Comparison of ENCODE assay signal across 22 cellular contexts in the genomic region with DNA sequence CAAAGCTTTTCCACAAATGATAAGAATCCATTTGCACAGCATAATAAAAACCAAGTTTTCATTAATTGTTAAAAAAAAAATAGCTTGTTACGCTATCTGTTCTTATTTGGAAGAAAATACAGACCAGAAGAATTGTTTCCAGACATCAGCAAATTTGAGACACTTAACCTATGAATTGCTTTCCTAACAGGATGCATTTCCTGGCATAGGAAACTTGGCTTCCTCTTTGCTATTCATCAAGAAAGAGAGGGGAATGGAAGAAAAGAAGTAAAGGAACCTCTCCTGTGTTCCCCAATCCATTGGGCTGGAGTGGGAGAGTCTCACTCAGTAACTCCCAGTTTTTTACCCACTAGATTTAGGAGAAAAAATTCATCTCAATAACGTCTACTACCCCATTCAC.
DNase-seq lines count a peak whose midpoint lies in the region; ATAC-seq and TF ChIP-seq lines count a peak whose summit lies in the region.
"Had no signal": no experiment of that assay in that cellular context is flagged by ENCODE, and none has a peak within 500 bp of the region (broad histone marks: within the 10 kb centered on the region; RNA-seq: fewer than 3 reads in every experiment).

No MANE protein-coding gene starts in this region.

- DNase-seq in NCI-H82 (lab: John Stamatoyannopoulos, UW) (peak; percentile 61), NCI-H82 treated with DMSO at 0.1 percent for 48 hours (lab: John Stamatoyannopoulos, UW; ENCODE audit: unreplicated experiment) (no peak), NCI-H446 treated with DMSO at 0.1 percent for 48 hours (lab: John Stamatoyannopoulos, UW) (peak; percentile 74), endothelial cell (ENCODE audit: low spot score) (no peak), mesothelial cell of epicardium (ENCODE audit: low spot score in 2 of 2, unreplicated experiment in 2 of 2) (no peak), T-helper 9 cell (no peak), adrenal gland (no peak)
- DNase-seq: Calu3; CD4-positive, CD25-positive, alpha-beta regulatory T cell; DMS79 treated with DMSO at 0.1 percent for 48 hours; GDM1; GOT3; Karpas-422; MM.1S; NCI-H146; NCI-H2081 treated with DMSO at 0.1 percent for 48 hours; NCI-H345; NCI-H748 treated with DMSO at 0.1 percent for 48 hours; OCI-M1 had no signal

- no peaks in the 10 kb centered on the region for H3K36me3 ChIP-seq in adrenal gland (replicated peaks in 1 of 2)

- no peak overlapping the region for H3K27ac ChIP-seq in adrenal gland
- H3K27ac ChIP-seq: A549, RWPE1 had no signal

- H3K36me3 Mint-ChIP-seq in endothelial cell (ENCODE audit: low read depth, unreplicated experiment), result no peaks in the 10 kb centered on the region
- H3K36me3 Mint-ChIP-seq in mesothelial cell of epicardium, result peaks cover 16% of the 10 kb centered on the region
- H3K36me3 Mint-ChIP-seq: CD4-positive, CD25-positive, alpha-beta regulatory T cell had no signal

- no peak for TF ChIP-seq POLR2A in adrenal gland (IDR thresholded peaks at IDR 0.05)

- H3K4me1 Mint-ChIP-seq in endothelial cell (ENCODE audit: unreplicated experiment) (peaks cover 7% of the 10 kb centered on the region), mesothelial cell of epicardium (peaks cover 8% of the 10 kb centered on the region)
- H3K4me1 Mint-ChIP-seq: CD4-positive, CD25-positive, alpha-beta regulatory T cell had no signal

- H3K27me3 ChIP-seq in adrenal gland, result no peaks in the 10 kb centered on the region

- no peaks in the 10 kb centered on the region for H3K27me3 Mint-ChIP-seq in endothelial cell (ENCODE audit: unreplicated experiment)
- no peaks in the 10 kb centered on the region for H3K27me3 Mint-ChIP-seq in mesothelial cell of epicardium (ENCODE audit: low read depth)
- H3K27me3 Mint-ChIP-seq: CD4-positive, CD25-positive, alpha-beta regulatory T cell had no signal

- intact Hi-C loops in adrenal gland (cut with DNase I), result no loop called here

- no peaks in the 10 kb centered on the region for H3K9me3 ChIP-seq in adrenal gland (replicated peaks in 1 of 3)

- no peaks in the 10 kb centered on the region for H3K4me1 ChIP-seq in adrenal gland (replicated peaks in 1 of 2)

- no peaks in the 10 kb centered on the region for H3K9me3 Mint-ChIP-seq in endothelial cell (ENCODE audit: unreplicated experiment)
- peaks cover 22% of the 10 kb centered on the region for H3K9me3 Mint-ChIP-seq in mesothelial cell of epicardium

- no peak overlapping the region for H3K4me3 Mint-ChIP-seq in endothelial cell (ENCODE audit: unreplicated experiment)
- H3K4me3 Mint-ChIP-seq in mesothelial cell of epicardium, result no peak overlapping the region
- H3K4me3 Mint-ChIP-seq: CD4-positive, CD25-positive, alpha-beta regulatory T cell had no signal

- peak overlapping the region; percentile 52 for H3K27ac Mint-ChIP-seq in endothelial cell (ENCODE audit: unreplicated experiment)
- H3K27ac Mint-ChIP-seq in mesothelial cell of epicardium, result peak overlapping the region; percentile 83
- H3K27ac Mint-ChIP-seq: CD4-positive, CD25-positive, alpha-beta regulatory T cell had no signal

- WGBS in adrenal gland, 4 donors, result 52 to 66% (median 63%) methylated on average over 2 of the region's 2 CpGs

- no peak overlapping the region for H3K4me3 ChIP-seq in adrenal gland
- H3K4me3 ChIP-seq: A549 had no signal

- TF ChIP-seq CTCF in endothelial cell (IDR thresholded peaks at IDR 0.05; ENCODE audit: unreplicated experiment) (no peak), mesothelial cell of epicardium (IDR thresholded peaks at IDR 0.05; ENCODE audit: unreplicated experiment) (no peak), adrenal gland (IDR thresholded peaks at IDR 0.05) (no peak)

- ATAC-seq in HG02970 (IDR thresholded peaks at IDR 0.05; ENCODE audit: low FRiP score, unreplicated experiment), result no peak
- ATAC-seq: A549 had no signal

Comparison
In these comparisons a context has a peak if more than half of its experiments do, and no peak if none do; other contexts are left out.
1. DNase-seq: peak in NCI-H82 (single experiment) and NCI-H446 treated with DMSO at 0.1 percent for 48 hours (single experiment); none in NCI-H82 treated with DMSO at 0.1 percent for 48 hours (single experiment), endothelial cell (single experiment), mesothelial cell of epicardium (0 of 2), T-helper 9 cell (single experiment) and adrenal gland (0 of 7).